Comparison of ENCODE assay signal across 8 cellular contexts in the genomic region with DNA sequence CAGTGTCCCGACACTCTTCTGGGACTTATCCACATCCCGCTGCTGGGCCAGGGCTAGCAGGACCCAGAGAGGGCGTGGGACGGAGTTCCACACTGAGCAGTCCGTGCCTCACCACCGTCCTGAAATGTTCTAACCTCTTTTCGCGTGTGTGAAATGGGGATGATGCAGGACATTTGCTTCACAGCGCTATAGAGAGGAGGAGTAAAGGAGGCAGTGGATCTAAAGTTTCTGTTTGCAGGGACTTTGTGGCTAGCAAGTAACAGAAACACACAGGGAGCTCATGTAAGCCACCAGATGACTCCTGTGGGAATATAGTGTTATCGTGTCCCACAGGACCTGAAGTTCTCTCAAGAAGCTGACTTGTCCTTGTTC. TPM values are rescaled to one million over a fixed set of nuclear protein-coding genes. Genes with fewer than 3 reads are reported as not detected.
DNase-seq lines count a peak whose midpoint lies in the region; ATAC-seq and TF ChIP-seq lines count a peak whose summit lies in the region.

No MANE protein-coding gene starts in this region.

- no peak for TF ChIP-seq EP300 in suprapubic skin (IDR thresholded peaks at IDR 0.05)

- peaks cover 18% of the 10 kb centered on the region; the same call in 1 of the 2 replicates for H3K79me2 ChIP-seq in KMS-11 (ENCODE audit: insufficient read depth, low read depth)

- peak overlapping the region; percentile 80 for H3K9ac ChIP-seq in KMS-11

- H3K4me1 ChIP-seq in CD8-positive, alpha-beta memory T cell (ENCODE audit: insufficient read depth, low read length), result peaks cover 21% of the 10 kb centered on the region
- H3K4me1 ChIP-seq in KMS-11 (ENCODE audit: low read depth, poor library complexity, severe bottlenecking) (no peaks in the 10 kb centered on the region), suprapubic skin (peaks cover 17% of the 10 kb centered on the region)

- TF ChIP-seq POLR2A in suprapubic skin (IDR thresholded peaks at IDR 0.05), result no peak

- H3K27me3 ChIP-seq in CD8-positive, alpha-beta memory T cell (ENCODE audit: insufficient read depth, low read length, poor library complexity, severe bottlenecking), result no peaks in the 10 kb centered on the region
- no peaks in the 10 kb centered on the region for H3K27me3 ChIP-seq in KMS-11 (ENCODE audit: insufficient read depth, low read depth)
- H3K27me3 ChIP-seq in suprapubic skin, result no peaks in the 10 kb centered on the region

- H3K4me2 ChIP-seq in KMS-11, result peak overlapping the region; percentile 91

- peaks cover 18 to 34% (median 24%) of the 10 kb centered on the region in 3 donors for H3K4me1 Mint-ChIP-seq in CD8-positive, alpha-beta memory T cell
- peaks cover 27% of the 10 kb centered on the region for H3K4me1 Mint-ChIP-seq in brain

- H3K27ac Mint-ChIP-seq in CD8-positive, alpha-beta memory T cell, result peak overlapping the region; percentile 8 to 100 (median 96)
- peak overlapping the region; percentile 93 to 99 (median 97) for H3K27ac Mint-ChIP-seq in brain

- peak overlapping the region; percentile 88 to 99 (median 91) for H3K4me3 Mint-ChIP-seq in CD8-positive, alpha-beta memory T cell
- peak overlapping the region; percentile 89 to 99 (median 94) for H3K4me3 Mint-ChIP-seq in brain

- peak overlapping the region; percentile 88 for H3K27ac ChIP-seq in CD8-positive, alpha-beta memory T cell (ENCODE audit: low read depth, low read length)
- H3K27ac ChIP-seq in KMS-11 (peak overlapping the region; percentile 45; the same call in 1 of the 2 replicates), suprapubic skin (no peak overlapping the region)

- ATAC-seq in left lobe of liver, result peak; percentile 45

- H3K4me3 ChIP-seq in CD8-positive, alpha-beta memory T cell (ENCODE audit: low read length), result peak overlapping the region; percentile 81
- H3K4me3 ChIP-seq in KMS-11 (IDR thresholded peaks at IDR 0.05; ENCODE audit: insufficient read depth, low read depth, low read length) (no peak overlapping the region), suprapubic skin (peak overlapping the region; percentile 89)

- under 1% methylated on average over 10 of the region's 10 CpGs for WGBS in suprapubic skin

- no peaks in the 10 kb centered on the region for H3K27me3 Mint-ChIP-seq in CD8-positive, alpha-beta memory T cell
- H3K27me3 Mint-ChIP-seq in brain, result peaks cover 19% of the 10 kb centered on the region

- TF ChIP-seq CTCF in KMS-11 (conservative IDR thresholded peaks at IDR 0.05; ENCODE audit: low read depth, low read length), result no peak
- TF ChIP-seq CTCF in brain (conservative IDR thresholded peaks at IDR 0.05), result no peak
- no peak for TF ChIP-seq CTCF in suprapubic skin (IDR thresholded peaks at IDR 0.05)

- H2AFZ ChIP-seq in KMS-11 (ENCODE audit: low read depth), result peak overlapping the region; percentile 75

- CTCF ChIA-PET in CD8-positive, alpha-beta memory T cell (lab: Charles Lee), result no interaction called here

- peaks cover 0 to 28% (median 4%) of the 10 kb centered on the region in 3 donors for H3K36me3 Mint-ChIP-seq in CD8-positive, alpha-beta memory T cell
- H3K36me3 Mint-ChIP-seq in brain, result peaks cover 20% of the 10 kb centered on the region

- POLR2A ChIA-PET in CD8-positive, alpha-beta memory T cell (lab: Charles Lee), result interaction anchor here (0.6 kb wide), 2 partner anchors 12 to 676 kb away, joined by 5 read pairs; no protein-coding TSS in a partner anchor

- no peaks in the 10 kb centered on the region for H3K9me3 Mint-ChIP-seq in CD8-positive, alpha-beta memory T cell
- no peaks in the 10 kb centered on the region for H3K9me3 Mint-ChIP-seq in brain

- H3K9me3 ChIP-seq in CD8-positive, alpha-beta memory T cell (ENCODE audit: low read length), result no peaks in the 10 kb centered on the region
- no peaks in the 10 kb centered on the region for H3K9me3 ChIP-seq in suprapubic skin

- DNase-seq in CD8-positive, alpha-beta memory T cell, result no peak
- DNase-seq in left lobe of liver (ENCODE audit: low spot score) (no peak), suprapubic skin (ENCODE audit: low spot score in 2 of 2) (no peak), NCI-H748 treated with DMSO at 0.1 percent for 48 hours (lab: John Stamatoyannopoulos, UW) (no peak), 8988T (no peak), COLO829 (ENCODE audit: low spot score) (no peak)

- no peaks in the 10 kb centered on the region for H4K20me1 ChIP-seq in KMS-11 (ENCODE audit: insufficient read depth)

- no peaks in the 10 kb centered on the region for H3K36me3 ChIP-seq in CD8-positive, alpha-beta memory T cell (ENCODE audit: insufficient read depth, low read length)
- no peaks in the 10 kb centered on the region for H3K36me3 ChIP-seq in KMS-11 (ENCODE audit: insufficient read depth)
- peaks cover 20% of the 10 kb centered on the region for H3K36me3 ChIP-seq in suprapubic skin

RNA-seq across cellular contexts. Expression of a gene that starts 0.6 kb away (rescaled TPM):
- total RNA-seq in CD8-positive, alpha-beta memory T cell, result 10 to 100 TPM; 90.4 to 98.2 TPM
- 60.8 TPM for polyA plus RNA-seq in CD8-positive, alpha-beta memory T cell
- 40.6 TPM for polyA plus RNA-seq in brain (ENCODE audit: insufficient read depth, low read depth, low replicate concordance)
- total RNA-seq in left lobe of liver (25.3 TPM), suprapubic skin (10 to 100 TPM; 40.5 to 72.4 (median 53.6) TPM)

RNA-seq across cellular contexts. Expression of a gene that starts 5.5 kb away (rescaled TPM):
- 10 to 100 TPM; 75.3 to 77.9 TPM for total RNA-seq in CD8-positive, alpha-beta memory T cell
- 58.1 TPM for polyA plus RNA-seq in CD8-positive, alpha-beta memory T cell
- 82.9 TPM for polyA plus RNA-seq in brain (ENCODE audit: insufficient read depth, low read depth, low replicate concordance)
- 71.0 TPM for total RNA-seq in left lobe of liver
- total RNA-seq in suprapubic skin, result 100 to 1,000 TPM in 1 of 4 donors, 10 to 100 TPM in 3; 50.0 to 169 (median 55.6) TPM

RNA-seq across cellular contexts. Expression of a gene that starts 29.1 kb away (rescaled TPM):
- 1 to 10 TPM; 3.1 to 3.5 TPM for total RNA-seq in CD8-positive, alpha-beta memory T cell
- 0.46 TPM for polyA plus RNA-seq in CD8-positive, alpha-beta memory T cell
- 9.7 TPM for polyA plus RNA-seq in brain (ENCODE audit: insufficient read depth, low read depth, low replicate concordance)
- total RNA-seq in left lobe of liver (0.18 TPM), suprapubic skin (10 to 100 TPM in 2 of 4 donors, 1 to 10 TPM in 2; 9.9 to 26.2 (median 15.3) TPM)

RNA-seq across cellular contexts. Expression of a gene that starts 36.6 kb away (rescaled TPM):
- total RNA-seq in CD8-positive, alpha-beta memory T cell, result 1 to 10 TPM in 1 of 2 experiments, under 1 TPM in 1; 0.97 to 1.0 TPM
- polyA plus RNA-seq in CD8-positive, alpha-beta memory T cell, result 0.35 TPM
- 77.9 TPM for polyA plus RNA-seq in brain (ENCODE audit: insufficient read depth, low read depth, low replicate concordance)
- 5.7 TPM for total RNA-seq in left lobe of liver
- 1 to 10 TPM; 4.8 to 9.3 (median 6.7) TPM for total RNA-seq in suprapubic skin

RNA-seq across cellular contexts. Expression of a gene that starts 50.3 kb away (rescaled TPM):
- total RNA-seq in CD8-positive, alpha-beta memory T cell, result 10 to 100 TPM; 26.7 to 27.0 TPM
- polyA plus RNA-seq in CD8-positive, alpha-beta memory T cell, result 14.6 TPM
- 7.5 TPM for polyA plus RNA-seq in brain (ENCODE audit: insufficient read depth, low read depth, low replicate concordance)
- total RNA-seq in left lobe of liver (9.3 TPM), suprapubic skin (10 to 100 TPM; 18.1 to 25.0 (median 20.6) TPM)
